Comparison of ENCODE assay signal across 8 cellular contexts in genomic region chr1:211323156-211324063, GRCh38. TPM values are rescaled to one million over a fixed set of nuclear protein-coding genes. Genes with fewer than 3 reads are reported as not detected.
DNase-seq lines count a peak whose midpoint lies in the region; ATAC-seq and TF ChIP-seq lines count a peak whose summit lies in the region.

No MANE protein-coding gene starts in this region.

- no peaks in the 10 kb centered on the region for H3K27me3 Mint-ChIP-seq in stimulated activated naive CD8-positive, alpha-beta T cell treated with anti-CD3 and anti-CD28 coated beads, Interleukin-15, amount 100 ng/mL, for 72 hours

- no peak overlapping the region for H3K4me3 Mint-ChIP-seq in stimulated activated naive CD8-positive, alpha-beta T cell treated with anti-CD3 and anti-CD28 coated beads, Interleukin-15, amount 100 ng/mL, for 72 hours

- peak; percentile 96 for TF ChIP-seq CTCF in C4-2B (conservative IDR thresholded peaks at IDR 0.05)

- ATAC-seq in GM18873 (IDR thresholded peaks at IDR 0.05; ENCODE audit: low FRiP score, unreplicated experiment) (peak; percentile 51), HG03139 (IDR thresholded peaks at IDR 0.05; ENCODE audit: unreplicated experiment) (peak; percentile 54)
- ATAC-seq in stimulated activated naive CD8-positive, alpha-beta T cell treated with anti-CD3 and anti-CD28 coated beads, Interleukin-15, amount 100 ng/mL, for 72 hours: peak; percentile 84

- H3K9me3 Mint-ChIP-seq in stimulated activated naive CD8-positive, alpha-beta T cell treated with anti-CD3 and anti-CD28 coated beads, Interleukin-15, amount 100 ng/mL, for 72 hours: no peaks in the 10 kb centered on the region

- H3K4me1 Mint-ChIP-seq in stimulated activated naive CD8-positive, alpha-beta T cell treated with anti-CD3 and anti-CD28 coated beads, Interleukin-15, amount 100 ng/mL, for 72 hours: peaks cover 65% of the 10 kb centered on the region

- H3K27ac Mint-ChIP-seq in stimulated activated naive CD8-positive, alpha-beta T cell treated with anti-CD3 and anti-CD28 coated beads, Interleukin-15, amount 100 ng/mL, for 72 hours: no peak overlapping the region

- H3K27ac ChIP-seq in C4-2B: no peak overlapping the region

- DNase-seq in NCI-H2171 treated with DMSO at 0.1 percent for 48 hours (lab: John Stamatoyannopoulos, UW): peak; percentile 76
- DNase-seq in activated CD4-positive, CD25-positive, alpha-beta regulatory T cell treated with anti-CD3 and anti-CD28 coated beads, Interleukin-2, amount 50 U/mL, for 16 hours (ENCODE audit: low read depth, low spot score): peak; percentile 40
- DNase-seq in dermis blood vessel endothelial cell: peak; percentile 79
- peak; percentile 30 for DNase-seq in midbrain (lab: John Stamatoyannopoulos, UW)
- peak; percentile 65 to 74 for DNase-seq in stimulated activated naive CD8-positive, alpha-beta T cell treated with anti-CD3 and anti-CD28 coated beads, Interleukin-15, amount 100 ng/mL, for 72 hours

RNA-seq across cellular contexts. Expression of gene TRAF5, which starts 3.2 kb away (rescaled TPM):
- 13.5 and 15.3 TPM in 2 replicates for total RNA-seq in dermis blood vessel endothelial cell
